18 cellular contexts compared by ENCODE assay signal in genomic region chr2:120932472-120932871, GRCh38.
"Had no signal": no experiment of that assay in that cellular context is flagged by ENCODE, and none has a peak within 500 bp of the region (broad histone marks: within the 10 kb centered on the region; RNA-seq: fewer than 3 reads in every experiment).

No MANE protein-coding gene starts in this region.

- DNase-seq: activated CD4-positive, alpha-beta T cell treated with anti-CD3 and anti-CD28 coated beads for 48 hours; activated CD4-positive, CD25-positive, alpha-beta regulatory T cell; activated CD8-positive, alpha-beta T cell treated with anti-CD3 and anti-CD28 coated beads for 36 hours; activated naive CD4-positive, alpha-beta T cell treated with anti-CD3 and anti-CD28 coated beads for 36 hours; activated T-cell treated with anti-CD3 and anti-CD28 coated beads, Interleukin-2, amount 50 U/mL, for 24 hours; effector CD4-positive, alpha-beta T cell; heart right ventricle; left lung; sigmoid colon; stimulated activated CD4-positive, alpha-beta T cell treated with anti-CD3 and anti-CD28 coated beads, Interleukin-2, amount 100 ng/mL, for 24 hours; stimulated activated naive CD8-positive, alpha-beta T cell treated with anti-CD3 and anti-CD28 coated beads, Interleukin-15, Interleukin-2, amounts not matched to agents 100 U/mL and 50 U/mL, for 24 hours; substantia nigra; T-cell; T-helper 9 cell had no signal

- H3K36me3 ChIP-seq: heart right ventricle, left lung, sigmoid colon had no signal

- ATAC-seq: activated CD8-positive, alpha-beta T cell treated with anti-CD3 and anti-CD28 coated beads for 36 hours; esophagus mucosa; heart right ventricle; left lung; stimulated activated naive CD8-positive, alpha-beta T cell treated with anti-CD3 and anti-CD28 coated beads, Interleukin-15, Interleukin-2, amounts not matched to agents 100 U/mL and 50 U/mL, for 24 hours; T-cell had no signal

- H3K4me1 ChIP-seq: parathyroid adenoma had no signal

- H3K27me3 Mint-ChIP-seq: activated CD8-positive, alpha-beta T cell treated with anti-CD3 and anti-CD28 coated beads for 36 hours; activated T-cell treated with anti-CD3 and anti-CD28 coated beads, Interleukin-2, amount 50 U/mL, for 24 hours had no signal

- H3K4me1 Mint-ChIP-seq: T-cell had no signal

- H3K27me3 ChIP-seq: sigmoid colon, tibial nerve had no signal

- H3K36me3 Mint-ChIP-seq: T-cell had no signal

- H3K4me3 Mint-ChIP-seq: activated CD8-positive, alpha-beta T cell treated with anti-CD3 and anti-CD28 coated beads for 36 hours; activated naive CD4-positive, alpha-beta T cell treated with anti-CD3 and anti-CD28 coated beads for 36 hours; activated T-cell treated with anti-CD3 and anti-CD28 coated beads, Interleukin-2, amount 50 U/mL, for 24 hours; T-cell had no signal

- H3K4me3 ChIP-seq: heart right ventricle, left lung, sigmoid colon, tibial nerve had no signal

- H3K79me2 ChIP-seq: parathyroid adenoma had no signal

- H2AFZ ChIP-seq: parathyroid adenoma had no signal

- H3K27ac ChIP-seq: heart right ventricle, left lung, parathyroid adenoma, sigmoid colon, tibial nerve had no signal

- H3K9me3 Mint-ChIP-seq: activated CD8-positive, alpha-beta T cell treated with anti-CD3 and anti-CD28 coated beads for 36 hours; activated naive CD4-positive, alpha-beta T cell treated with anti-CD3 and anti-CD28 coated beads for 36 hours; activated T-cell treated with anti-CD3 and anti-CD28 coated beads, Interleukin-2, amount 50 U/mL, for 24 hours; activated T-helper 2 cell treated with anti-CD3 and anti-CD28 coated beads, Interferon-gamma antibody, Interleukin-2, Interleukin-4, amounts not matched to agents 10 μg/mL and 5 μg/mL and 100 μg/mL, durations not matched to agents 14 hours and 24 hours and 36 hours had no signal

- H3K27ac Mint-ChIP-seq: activated CD8-positive, alpha-beta T cell treated with anti-CD3 and anti-CD28 coated beads for 36 hours; activated naive CD4-positive, alpha-beta T cell treated with anti-CD3 and anti-CD28 coated beads for 36 hours; activated T-cell treated with anti-CD3 and anti-CD28 coated beads, Interleukin-2, amount 50 U/mL, for 24 hours; activated T-helper 2 cell treated with anti-CD3 and anti-CD28 coated beads, Interferon-gamma antibody, Interleukin-2, Interleukin-4, amounts not matched to agents 10 μg/mL and 5 μg/mL and 100 μg/mL, durations not matched to agents 14 hours and 24 hours and 36 hours; T-cell had no signal
